Comparison of ENCODE assay signal across 8 cellular contexts in the genomic region with DNA sequence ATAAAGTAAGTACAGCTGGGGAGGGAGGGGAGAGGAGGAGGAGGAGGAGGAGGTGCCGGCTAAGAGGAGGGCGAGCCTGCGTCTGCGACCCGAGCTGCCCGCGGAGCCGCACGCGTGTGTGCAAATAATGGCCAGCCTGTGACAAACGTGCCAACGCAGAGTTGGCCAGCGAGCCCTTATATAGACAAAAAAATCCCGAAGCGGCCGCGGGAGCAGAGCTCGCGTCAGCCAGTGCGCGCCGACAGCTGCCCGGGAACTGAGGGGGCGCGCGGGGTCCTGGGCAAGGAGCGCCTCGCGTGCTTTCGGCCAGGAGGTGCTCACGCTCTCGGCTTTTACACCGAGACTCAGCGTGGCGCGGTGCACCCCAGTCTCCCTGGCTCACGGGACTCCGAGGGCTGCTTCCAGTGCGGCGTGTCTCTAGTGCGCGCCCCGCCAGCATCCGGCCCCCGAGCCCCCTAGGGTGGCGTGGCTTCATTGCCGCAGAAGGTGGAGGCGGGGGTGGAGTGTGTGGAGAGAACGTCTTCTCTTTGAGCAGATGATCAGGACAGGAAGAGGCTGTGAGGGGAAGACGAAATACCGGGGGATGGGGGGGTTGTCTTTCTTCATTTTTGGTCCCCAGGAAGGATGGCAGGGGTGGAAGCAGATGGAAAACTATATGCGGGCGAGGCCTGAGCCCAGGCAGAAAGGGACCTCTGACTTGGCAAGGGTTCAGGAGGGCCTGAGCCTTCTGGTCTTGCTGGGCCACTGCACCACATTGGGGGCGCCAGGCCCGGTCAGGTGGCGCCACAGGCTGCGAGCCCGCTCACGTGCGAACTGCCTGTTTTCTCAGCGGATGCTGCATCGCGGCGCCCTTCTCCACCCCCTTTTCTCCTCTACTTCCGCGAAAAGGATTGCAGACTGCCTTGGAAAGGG. TPM values are rescaled to one million over a fixed set of nuclear protein-coding genes. Genes with fewer than 3 reads are reported as not detected.
DNase-seq lines count a peak whose midpoint lies in the region; ATAC-seq and TF ChIP-seq lines count a peak whose summit lies in the region.

No MANE protein-coding gene starts in this region.

- peaks cover 13% of the 10 kb centered on the region for H3K4me1 ChIP-seq in hepatocyte (ENCODE audit: insufficient read depth)

- 1% methylated on average over 52 of the region's 66 CpGs for WGBS in hepatocyte (ENCODE audit: low lambda C conversion rate, missing lambda C conversion rate)

- H2AFZ ChIP-seq in hepatocyte: peak overlapping the region; percentile 66

- H3K27ac ChIP-seq in angular gyrus (ENCODE audit: low read depth, low read length) (peak overlapping the region; percentile 90), hepatocyte (peak overlapping the region; percentile 99)

- no peaks in the 10 kb centered on the region for H3K79me2 ChIP-seq in hepatocyte

- DNase-seq in GM12864 (ENCODE audit: low read depth) (peak; percentile 49), NCI-H1105 (lab: John Stamatoyannopoulos, UW) (peak; percentile 20), hepatocyte (ENCODE audit: low spot score) (peak; percentile 88), retina (peak; percentile 95), middle frontal gyrus (ENCODE audit: extremely low spot score, low spot score) (no peak)

- H3K4me3 Mint-ChIP-seq in T-helper 1 cell treated with Interleukin-12 subunit alpha and Interleukin-12 subunit beta and Interleukin-4 antibody, amounts not matched to agents 30 μg/mL and 1 μg/mL, for 36 hours: peak overlapping the region; percentile 93

- H3K9me3 ChIP-seq in hepatocyte (ENCODE audit: low read depth): no peaks in the 10 kb centered on the region

- H4K20me1 ChIP-seq in hepatocyte (ENCODE audit: insufficient read depth, poor library complexity, severe bottlenecking): no peaks in the 10 kb centered on the region

- H3K4me1 Mint-ChIP-seq in T-helper 1 cell treated with Interleukin-12 subunit alpha and Interleukin-12 subunit beta and Interleukin-4 antibody, amounts not matched to agents 30 μg/mL and 1 μg/mL, for 36 hours (ENCODE audit: low read depth): peaks cover 38% of the 10 kb centered on the region

- TF ChIP-seq CTCF in GM12864 (IDR thresholded peaks at IDR 0.05; ENCODE audit: low read depth, low read length, missing control alignments) (no peak), hepatocyte (IDR thresholded peaks at IDR 0.05; ENCODE audit: poor library complexity) (peak; percentile 22)

- no peaks in the 10 kb centered on the region for H3K27me3 Mint-ChIP-seq in T-helper 1 cell treated with Interleukin-12 subunit alpha and Interleukin-12 subunit beta and Interleukin-4 antibody, amounts not matched to agents 30 μg/mL and 1 μg/mL, for 36 hours (ENCODE audit: low read depth)

- peaks cover 7% of the 10 kb centered on the region for H3K36me3 Mint-ChIP-seq in T-helper 1 cell treated with Interleukin-12 subunit alpha and Interleukin-12 subunit beta and Interleukin-4 antibody, amounts not matched to agents 30 μg/mL and 1 μg/mL, for 36 hours (ENCODE audit: low read depth)

- H3K9me2 ChIP-seq in hepatocyte (replicated peaks; ENCODE audit: insufficient read depth): no peaks in the 10 kb centered on the region

- H3K4me3 ChIP-seq in GM12864 (ENCODE audit: low read depth, low read length) (peak overlapping the region; percentile 93), hepatocyte (peak overlapping the region; percentile 58)

- H3K27me3 ChIP-seq in hepatocyte: no peaks in the 10 kb centered on the region

- peak overlapping the region; percentile 95 for H3K27ac Mint-ChIP-seq in T-helper 1 cell treated with Interleukin-12 subunit alpha and Interleukin-12 subunit beta and Interleukin-4 antibody, amounts not matched to agents 30 μg/mL and 1 μg/mL, for 36 hours

- no peaks in the 10 kb centered on the region for H3K9me3 Mint-ChIP-seq in T-helper 1 cell treated with Interleukin-12 subunit alpha and Interleukin-12 subunit beta and Interleukin-4 antibody, amounts not matched to agents 30 μg/mL and 1 μg/mL, for 36 hours

- no peaks in the 10 kb centered on the region for H3K36me3 ChIP-seq in hepatocyte (replicated peaks; ENCODE audit: insufficient read depth, low read depth)

- ATAC-seq in HG02588 (IDR thresholded peaks at IDR 0.05; ENCODE audit: unreplicated experiment): peak; percentile 42

- peak overlapping the region; percentile 94 for H3K4me2 ChIP-seq in hepatocyte

RNA-seq across cellular contexts. Expression of a gene that starts 0.7 kb away (rescaled TPM):
- total RNA-seq in hepatocyte: 17.9 and 29.5 TPM in 2 replicates
- polyA plus RNA-seq in hepatocyte: 4.1 and 4.7 TPM in 2 replicates
